Comparison of ENCODE assay signal across 1 cellular context in genomic region chr3:115146418-115147328, GRCh38.
TF ChIP-seq lines count a peak whose summit lies in the region.

Gene ZBTB20, minus strand, starts transcription at chr3:115147288.

TF ChIP-seq in HepG2, 621 proteins besides CTCF, POLR2A, EP300 and RAD21 (continued from another document):
- TF ChIP-seq ZBTB44 (CRISPR knock-in tag; IDR thresholded peaks at IDR 0.05) (no peak), MAZ (IDR thresholded peaks at IDR 0.05; ENCODE audit: borderline replicate concordance, low read depth, low read length) (peak; percentile 65), MAZ (CRISPR knock-in tag; IDR thresholded peaks at IDR 0.05; ENCODE audit: low read depth) (0 out of 2 replicates have a peak, but pooled peaks have one; percentile 41), ZNF670 (CRISPR knock-in tag; IDR thresholded peaks at IDR 0.05; ENCODE audit: borderline replicate concordance) (0 out of 2 replicates have a peak, but pooled peaks have one; percentile 39), ZNF7 (CRISPR knock-in tag; IDR thresholded peaks at IDR 0.05) (no peak), ZNF431 (CRISPR knock-in tag; IDR thresholded peaks at IDR 0.05; ENCODE audit: borderline replicate concordance, low read depth) (no peak), ZNF816 (CRISPR knock-in tag; IDR thresholded peaks at IDR 0.05; ENCODE audit: borderline replicate concordance) (no peak), MIER3 (CRISPR knock-in tag; IDR thresholded peaks at IDR 0.05; ENCODE audit: borderline replicate concordance) (no peak), ZNF570 (CRISPR knock-in tag; IDR thresholded peaks at IDR 0.05; ENCODE audit: borderline replicate concordance) (no peak), ZFP90 (CRISPR knock-in tag; IDR thresholded peaks at IDR 0.05; ENCODE audit: borderline replicate concordance) (no peak), ASH2L (IDR thresholded peaks at IDR 0.05; ENCODE audit: insufficient read length, low read depth, low read length) (peak; percentile 19), KDM2A (CRISPR knock-in tag; IDR thresholded peaks at IDR 0.05; ENCODE audit: borderline replicate concordance, low read depth) (0 out of 2 replicates have a peak, but pooled peaks have one; percentile 15), SMAD3 (CRISPR knock-in tag; IDR thresholded peaks at IDR 0.05) (no peak; the same call in 1 of the 2 replicates), ZBTB40 (IDR thresholded peaks at IDR 0.05) (no peak), ZBTB40 (CRISPR knock-in tag; IDR thresholded peaks at IDR 0.05) (no peak; the same call in 1 of the 2 replicates), MYC (CRISPR knock-in tag; IDR thresholded peaks at IDR 0.05; ENCODE audit: borderline replicate concordance) (peak; percentile 44; the same call in 1 of the 2 replicates), ARNT2 (CRISPR knock-in tag; IDR thresholded peaks at IDR 0.05; ENCODE audit: low read depth) (0 out of 2 replicates have a peak, but pooled peaks have one; percentile 33), ZNF335 (CRISPR knock-in tag; IDR thresholded peaks at IDR 0.05) (no peak)
- TF ChIP-seq, protein P1, sequence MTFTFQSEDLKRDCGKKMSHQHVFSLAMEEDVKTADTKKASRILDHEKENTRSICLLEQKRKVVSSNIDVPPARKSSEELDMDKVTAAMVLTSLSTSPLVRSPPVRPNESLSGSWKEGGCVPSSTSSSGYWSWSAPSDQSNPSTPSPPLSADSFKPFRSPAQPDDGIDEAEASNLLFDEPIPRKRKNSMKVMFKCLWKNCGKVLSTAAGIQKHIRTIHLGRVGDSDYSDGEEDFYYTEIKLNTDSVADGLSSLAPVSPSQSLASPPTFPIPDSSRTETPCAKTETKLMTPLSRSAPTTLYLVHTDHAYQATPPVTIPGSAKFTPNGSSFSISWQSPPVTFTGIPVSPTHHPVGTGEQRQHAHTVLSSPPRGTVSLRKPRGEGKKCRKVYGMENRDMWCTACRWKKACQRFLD (CRISPR knock-in tag; IDR thresholded peaks at IDR 0.05; ENCODE audit: borderline replicate concordance): no peak
- TF ChIP-seq, protein P2, sequence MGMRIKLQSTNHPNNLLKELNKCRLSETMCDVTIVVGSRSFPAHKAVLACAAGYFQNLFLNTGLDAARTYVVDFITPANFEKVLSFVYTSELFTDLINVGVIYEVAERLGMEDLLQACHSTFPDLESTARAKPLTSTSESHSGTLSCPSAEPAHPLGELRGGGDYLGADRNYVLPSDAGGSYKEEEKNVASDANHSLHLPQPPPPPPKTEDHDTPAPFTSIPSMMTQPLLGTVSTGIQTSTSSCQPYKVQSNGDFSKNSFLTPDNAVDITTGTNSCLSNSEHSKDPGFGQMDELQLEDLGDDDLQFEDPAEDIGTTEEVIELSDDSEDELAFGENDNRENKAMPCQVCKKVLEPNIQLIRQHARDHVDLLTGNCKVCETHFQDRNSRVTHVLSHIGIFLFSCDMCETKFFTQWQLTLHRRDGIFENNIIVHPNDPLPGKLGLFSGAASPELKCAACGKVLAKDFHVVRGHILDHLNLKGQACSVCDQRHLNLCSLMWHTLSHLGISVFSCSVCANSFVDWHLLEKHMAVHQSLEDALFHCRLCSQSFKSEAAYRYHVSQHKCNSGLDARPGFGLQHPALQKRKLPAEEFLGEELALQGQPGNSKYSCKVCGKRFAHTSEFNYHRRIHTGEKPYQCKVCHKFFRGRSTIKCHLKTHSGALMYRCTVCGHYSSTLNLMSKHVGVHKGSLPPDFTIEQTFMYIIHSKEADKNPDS (CRISPR knock-in tag; IDR thresholded peaks at IDR 0.05): no peak
- TF ChIP-seq, protein P3, sequence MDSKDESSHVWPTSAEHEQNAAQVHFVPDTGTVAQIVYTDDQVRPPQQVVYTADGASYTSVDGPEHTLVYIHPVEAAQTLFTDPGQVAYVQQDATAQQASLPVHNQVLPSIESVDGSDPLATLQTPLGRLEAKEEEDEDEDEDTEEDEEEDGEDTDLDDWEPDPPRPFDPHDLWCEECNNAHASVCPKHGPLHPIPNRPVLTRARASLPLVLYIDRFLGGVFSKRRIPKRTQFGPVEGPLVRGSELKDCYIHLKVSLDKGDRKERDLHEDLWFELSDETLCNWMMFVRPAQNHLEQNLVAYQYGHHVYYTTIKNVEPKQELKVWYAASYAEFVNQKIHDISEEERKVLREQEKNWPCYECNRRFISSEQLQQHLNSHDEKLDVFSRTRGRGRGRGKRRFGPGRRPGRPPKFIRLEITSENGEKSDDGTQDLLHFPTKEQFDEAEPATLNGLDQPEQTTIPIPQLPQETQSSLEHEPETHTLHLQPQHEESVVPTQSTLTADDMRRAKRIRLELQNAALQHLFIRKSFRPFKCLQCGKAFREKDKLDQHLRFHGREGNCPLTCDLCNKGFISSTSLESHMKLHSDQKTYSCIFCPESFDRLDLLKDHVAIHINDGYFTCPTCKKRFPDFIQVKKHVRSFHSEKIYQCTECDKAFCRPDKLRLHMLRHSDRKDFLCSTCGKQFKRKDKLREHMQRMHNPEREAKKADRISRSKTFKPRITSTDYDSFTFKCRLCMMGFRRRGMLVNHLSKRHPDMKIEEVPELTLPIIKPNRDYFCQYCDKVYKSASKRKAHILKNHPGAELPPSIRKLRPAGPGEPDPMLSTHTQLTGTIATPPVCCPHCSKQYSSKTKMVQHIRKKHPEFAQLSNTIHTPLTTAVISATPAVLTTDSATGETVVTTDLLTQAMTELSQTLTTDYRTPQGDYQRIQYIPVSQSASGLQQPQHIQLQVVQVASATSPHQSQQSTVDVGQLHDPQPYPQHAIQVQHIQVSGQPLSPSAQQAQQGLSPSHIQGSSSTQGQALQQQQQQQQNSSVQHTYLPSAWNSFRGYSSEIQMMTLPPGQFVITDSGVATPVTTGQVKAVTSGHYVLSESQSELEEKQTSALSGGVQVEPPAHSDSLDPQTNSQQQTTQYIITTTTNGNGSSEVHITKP (CRISPR knock-in tag; IDR thresholded peaks at IDR 0.05; ENCODE audit: low read depth): no peak
- TF ChIP-seq, protein P4, sequence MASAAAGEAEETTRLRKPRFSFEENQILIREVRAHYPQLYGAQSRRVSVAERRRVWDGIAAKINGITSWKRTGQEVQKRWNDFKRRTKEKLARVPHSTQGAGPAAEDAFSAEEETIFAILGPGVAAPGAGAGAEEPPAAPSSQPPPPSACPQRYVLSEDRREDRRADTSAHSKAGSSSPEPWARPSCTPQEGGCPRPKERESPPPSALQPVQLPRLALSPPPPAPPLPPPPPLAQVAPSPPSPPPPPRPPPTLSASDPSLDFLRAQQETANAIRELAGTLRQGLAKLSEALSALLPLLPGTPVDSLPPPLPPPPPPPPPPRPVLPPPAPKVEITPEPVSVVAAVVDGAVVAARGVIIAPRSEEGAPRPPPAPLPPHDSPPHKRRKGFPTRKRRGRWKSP (CRISPR knock-in tag; IDR thresholded peaks at IDR 0.05): peak; percentile 53; the same call in 1 of the 2 replicates
- TF ChIP-seq, protein P5, sequence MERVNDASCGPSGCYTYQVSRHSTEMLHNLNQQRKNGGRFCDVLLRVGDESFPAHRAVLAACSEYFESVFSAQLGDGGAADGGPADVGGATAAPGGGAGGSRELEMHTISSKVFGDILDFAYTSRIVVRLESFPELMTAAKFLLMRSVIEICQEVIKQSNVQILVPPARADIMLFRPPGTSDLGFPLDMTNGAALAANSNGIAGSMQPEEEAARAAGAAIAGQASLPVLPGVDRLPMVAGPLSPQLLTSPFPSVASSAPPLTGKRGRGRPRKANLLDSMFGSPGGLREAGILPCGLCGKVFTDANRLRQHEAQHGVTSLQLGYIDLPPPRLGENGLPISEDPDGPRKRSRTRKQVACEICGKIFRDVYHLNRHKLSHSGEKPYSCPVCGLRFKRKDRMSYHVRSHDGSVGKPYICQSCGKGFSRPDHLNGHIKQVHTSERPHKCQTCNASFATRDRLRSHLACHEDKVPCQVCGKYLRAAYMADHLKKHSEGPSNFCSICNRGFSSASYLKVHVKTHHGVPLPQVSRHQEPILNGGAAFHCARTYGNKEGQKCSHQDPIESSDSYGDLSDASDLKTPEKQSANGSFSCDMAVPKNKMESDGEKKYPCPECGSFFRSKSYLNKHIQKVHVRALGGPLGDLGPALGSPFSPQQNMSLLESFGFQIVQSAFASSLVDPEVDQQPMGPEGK (CRISPR knock-in tag; IDR thresholded peaks at IDR 0.05): peak; percentile 59
- TF ChIP-seq, protein P6, sequence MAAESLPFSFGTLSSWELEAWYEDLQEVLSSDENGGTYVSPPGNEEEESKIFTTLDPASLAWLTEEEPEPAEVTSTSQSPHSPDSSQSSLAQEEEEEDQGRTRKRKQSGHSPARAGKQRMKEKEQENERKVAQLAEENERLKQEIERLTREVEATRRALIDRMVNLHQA (CRISPR knock-in tag; IDR thresholded peaks at IDR 0.05): no peak
TF ChIP-seq in HepG2: peak in this region for 28.
